Comparison of ENCODE assay signal across 25 cellular contexts in genomic region chr1:218357893-218358232, GRCh38. TPM values are rescaled to one million over a fixed set of nuclear protein-coding genes. Genes with fewer than 3 reads are reported as not detected.
DNase-seq lines count a peak whose midpoint lies in the region; TF ChIP-seq lines count a peak whose summit lies in the region.
"Had no signal": no experiment of that assay in that cellular context is flagged by ENCODE, and none has a peak within 500 bp of the region (broad histone marks: within the 10 kb centered on the region; RNA-seq: fewer than 3 reads in every experiment).

No MANE protein-coding gene starts in this region.

- peak overlapping the region; percentile 44 for H3K27ac ChIP-seq in SJSA1
- peak overlapping the region; percentile 84 for H3K27ac ChIP-seq in smooth muscle cell (ENCODE audit: low read depth)
- H3K27ac ChIP-seq in SJCRH30 = no peak overlapping the region
- H3K27ac ChIP-seq: BLaER1, SK-N-MC, thyroid gland had no signal

- H4K20me1 ChIP-seq in smooth muscle cell (ENCODE audit: low read depth) = peaks cover 3% of the 10 kb centered on the region
- H4K20me1 ChIP-seq: BLaER1 had no signal

- TF ChIP-seq CTCF in chondrocyte (IDR thresholded peaks at IDR 0.05) (no peak), mesothelial cell of epicardium (IDR thresholded peaks at IDR 0.05; ENCODE audit: unreplicated experiment) (no peak), smooth muscle cell (IDR thresholded peaks at IDR 0.05; ENCODE audit: borderline replicate concordance, insufficient read depth, poor library complexity, severe bottlenecking) (no peak)

- 20% methylated on average over 3 of the region's 3 CpGs for WGBS in smooth muscle cell (ENCODE audit: low lambda C conversion rate)

- peaks cover 68% of the 10 kb centered on the region for H3K79me2 ChIP-seq in smooth muscle cell (ENCODE audit: low read depth)

- peak overlapping the region; percentile 88 for H3K27ac Mint-ChIP-seq in chondrocyte (ENCODE audit: unreplicated experiment)
- H3K27ac Mint-ChIP-seq in mesothelial cell of epicardium = peak overlapping the region; percentile 45
- H3K27ac Mint-ChIP-seq: activated T-helper 1 cell treated with anti-CD3 and anti-CD28 coated beads, Interleukin-12 subunit alpha, Interleukin-12 subunit beta, Interleukin-2, Interleukin-4 antibody, amounts not matched to agents 30 ng/mL and 10 ng/mL and 1 ng/mL, durations not matched to agents 14 hours and 24 hours and 36 hours; GM23338; naive thymus-derived CD8-positive, alpha-beta T cell; stimulated activated naive CD8-positive, alpha-beta T cell treated with anti-CD3 and anti-CD28 coated beads, Interleukin-15, amount 100 ng/mL, for 72 hours; T-helper 17 cell had no signal

- H3K36me3 ChIP-seq in SJSA1 (no peaks in the 10 kb centered on the region), smooth muscle cell (ENCODE audit: low read depth) (no peaks in the 10 kb centered on the region), SJCRH30 (peaks cover 5% of the 10 kb centered on the region)
- H3K36me3 ChIP-seq: BLaER1, thyroid gland had no signal

- no peak overlapping the region for H3K4me3 Mint-ChIP-seq in chondrocyte (ENCODE audit: unreplicated experiment)
- no peak overlapping the region for H3K4me3 Mint-ChIP-seq in mesothelial cell of epicardium
- H3K4me3 Mint-ChIP-seq: activated T-helper 1 cell treated with anti-CD3 and anti-CD28 coated beads, Interleukin-12 subunit alpha, Interleukin-12 subunit beta, Interleukin-2, Interleukin-4 antibody, amounts not matched to agents 30 ng/mL and 10 ng/mL and 1 ng/mL, durations not matched to agents 14 hours and 24 hours and 36 hours; GM23338; naive thymus-derived CD8-positive, alpha-beta T cell; stimulated activated naive CD8-positive, alpha-beta T cell treated with anti-CD3 and anti-CD28 coated beads, Interleukin-15, amount 100 ng/mL, for 72 hours; T-helper 17 cell had no signal

- no peaks in the 10 kb centered on the region for H3K27me3 Mint-ChIP-seq in chondrocyte (ENCODE audit: low read depth)
- H3K27me3 Mint-ChIP-seq in mesothelial cell of epicardium (ENCODE audit: low read depth) = no peaks in the 10 kb centered on the region
- H3K27me3 Mint-ChIP-seq: IgD-negative memory B cell, T-helper 17 cell had no signal

- H3K9me3 ChIP-seq in SJSA1 (replicated peaks) = no peaks in the 10 kb centered on the region
- no peaks in the 10 kb centered on the region for H3K9me3 ChIP-seq in smooth muscle cell (replicated peaks; ENCODE audit: low read depth)
- H3K9me3 ChIP-seq in SJCRH30 (replicated peaks) = no peaks in the 10 kb centered on the region
- H3K9me3 ChIP-seq: BLaER1, thyroid gland had no signal

- H3K27me3 ChIP-seq in SJSA1 (replicated peaks) (no peaks in the 10 kb centered on the region), smooth muscle cell (ENCODE audit: low read depth) (no peaks in the 10 kb centered on the region), SJCRH30 (no peaks in the 10 kb centered on the region)
- H3K27me3 ChIP-seq: BLaER1, thyroid gland had no signal

- peaks cover 93% of the 10 kb centered on the region for H3K4me1 Mint-ChIP-seq in chondrocyte (ENCODE audit: low read depth)
- peaks cover 47% of the 10 kb centered on the region for H3K4me1 Mint-ChIP-seq in mesothelial cell of epicardium
- H3K4me1 Mint-ChIP-seq: naive thymus-derived CD8-positive, alpha-beta T cell; stimulated activated naive CD8-positive, alpha-beta T cell treated with anti-CD3 and anti-CD28 coated beads, Interleukin-15, amount 100 ng/mL, for 72 hours had no signal

- H3K4me2 ChIP-seq in smooth muscle cell = peak overlapping the region; percentile 77
- H3K4me2 ChIP-seq: BLaER1, GM23338 had no signal

- no peaks in the 10 kb centered on the region for H3K9me3 Mint-ChIP-seq in chondrocyte (ENCODE audit: low read depth)
- no peaks in the 10 kb centered on the region for H3K9me3 Mint-ChIP-seq in mesothelial cell of epicardium
- H3K9me3 Mint-ChIP-seq: activated T-helper 1 cell treated with anti-CD3 and anti-CD28 coated beads, Interleukin-12 subunit alpha, Interleukin-12 subunit beta, Interleukin-2, Interleukin-4 antibody, amounts not matched to agents 30 ng/mL and 10 ng/mL and 1 ng/mL, durations not matched to agents 14 hours and 24 hours and 36 hours; GM23338; IgD-negative memory B cell; naive thymus-derived CD8-positive, alpha-beta T cell; stimulated activated naive CD8-positive, alpha-beta T cell treated with anti-CD3 and anti-CD28 coated beads, Interleukin-15, amount 100 ng/mL, for 72 hours had no signal

- peaks cover 37% of the 10 kb centered on the region for H3F3A ChIP-seq in smooth muscle cell (ENCODE audit: low read depth)

- H3K4me3 ChIP-seq in SJSA1 (no peak overlapping the region), smooth muscle cell (peak overlapping the region; percentile 11), SJCRH30 (no peak overlapping the region)
- H3K4me3 ChIP-seq: BLaER1, GM23338, SK-N-MC, thyroid gland had no signal

- H3K36me3 Mint-ChIP-seq in chondrocyte (ENCODE audit: low read depth) (peaks cover 14% of the 10 kb centered on the region), mesothelial cell of epicardium (no peaks in the 10 kb centered on the region)
- H3K36me3 Mint-ChIP-seq: IgD-negative memory B cell; naive thymus-derived CD8-positive, alpha-beta T cell had no signal

- no peak overlapping the region for H2AFZ ChIP-seq in smooth muscle cell (ENCODE audit: low read depth)
- H2AFZ ChIP-seq: GM23338 had no signal

- H3K4me1 ChIP-seq in SJSA1 (replicated peaks) (peaks cover 44% of the 10 kb centered on the region), smooth muscle cell (ENCODE audit: low read depth) (peaks cover 14% of the 10 kb centered on the region), SJCRH30 (peaks cover 21% of the 10 kb centered on the region)
- H3K4me1 ChIP-seq: thyroid gland had no signal

- DNase-seq in SJSA1 (ENCODE audit: low read depth in 1 of 2, low spot score in 2 of 2) = peak in 1 of 2 experiments; percentile 40
- no peak for DNase-seq in chondrocyte (ENCODE audit: low spot score)
- no peak for DNase-seq in mesothelial cell of epicardium (ENCODE audit: low spot score in 2 of 2, unreplicated experiment in 2 of 2)
- DNase-seq in smooth muscle cell (lab: John Stamatoyannopoulos, UW; ENCODE audit: unreplicated experiment) = no peak
- no peak for DNase-seq in SJCRH30
- DNase-seq in NCI-H82 (lab: John Stamatoyannopoulos, UW) = no peak
- DNase-seq in activated CD8-positive, alpha-beta memory T cell treated with anti-CD3 and anti-CD28 coated beads, Interleukin-2, amount 50 U/mL, for 4 hours = no peak
- DNase-seq: activated CD4-positive, alpha-beta T cell treated with anti-CD3 and anti-CD28 coated beads, Interleukin-2, amount 50 U/mL, for 48 hours; activated naive CD4-positive, alpha-beta T cell treated with Interleukin-2 at 50 U/mL for 16 hours; effector CD8-positive, alpha-beta T cell; erythroblast; naive thymus-derived CD8-positive, alpha-beta T cell; NCI-H1436 treated with DMSO at 0.1 percent for 48 hours; NCI-H446; occipital lobe; RPMI8226; stimulated activated CD4-positive, alpha-beta T cell treated with anti-CD3 and anti-CD28 coated beads, Interleukin-1b, Interleukin-23, amount 100 ng/mL, for 48 hours; stimulated activated naive CD8-positive, alpha-beta T cell treated with anti-CD3 and anti-CD28 coated beads, Interleukin-15, amount 100 ng/mL, for 72 hours; T-helper 17 cell; thyroid gland had no signal

- peak overlapping the region; percentile 16 for H3K9ac ChIP-seq in smooth muscle cell (ENCODE audit: low read depth)
- H3K9ac ChIP-seq: BLaER1 had no signal

RNA-seq across cellular contexts. Expression of gene TGFB2, which starts 12.7 kb away (rescaled TPM):
- total RNA-seq in SJSA1 (2014; rRNA removed; shearing (Covaris generic)) = 3.4 and 7.4 TPM in 2 replicates
- 140 to 237 TPM (median 226 TPM) in 3 replicates for total RNA-seq in chondrocyte
- 45.3 to 51.0 TPM (median 50.6 TPM) in 3 replicates for total RNA-seq in mesothelial cell of epicardium
- 63.3 and 76.5 TPM in 2 replicates for total RNA-seq in smooth muscle cell
- 25.6 and 29.1 TPM in 2 replicates for polyA plus RNA-seq in smooth muscle cell
- total RNA-seq in SJCRH30 (2014; rRNA removed; shearing (Covaris generic)) = 22.1 and 24.4 TPM in 2 replicates
- total RNA-seq: activated T-helper 1 cell treated with anti-CD3 and anti-CD28 coated beads, Interleukin-12 subunit alpha, Interleukin-12 subunit beta, Interleukin-2, Interleukin-4 antibody, amounts not matched to agents 30 ng/mL and 10 ng/mL and 1 ng/mL, durations not matched to agents 14 hours and 24 hours and 36 hours had no signal
- polyA plus RNA-seq: naive thymus-derived CD8-positive, alpha-beta T cell had no signal
